3 cellular contexts compared by ENCODE assay signal in the genomic region with DNA sequence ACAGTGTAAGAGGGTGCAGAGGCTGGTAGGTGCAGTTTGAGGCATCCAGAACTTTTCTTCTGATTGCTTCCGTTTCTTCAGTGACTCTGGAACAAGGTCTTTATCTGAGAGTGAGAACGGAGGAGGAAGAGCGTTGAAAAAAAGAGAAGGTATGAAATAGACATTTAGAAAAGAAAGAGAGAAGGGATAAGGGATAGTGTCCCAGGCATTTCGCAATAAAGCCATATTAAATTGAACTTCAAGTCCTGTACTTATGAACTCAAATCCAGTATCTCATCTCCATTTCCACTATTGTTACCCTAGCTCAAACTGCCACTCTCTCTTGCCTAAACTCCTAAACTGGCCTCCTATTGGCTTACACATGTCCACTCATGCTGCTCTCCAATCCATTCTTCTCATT.
A peak's percentile ranks its signal among the peaks of the same experiment; 100 is the strongest.
TF ChIP-seq lines count a peak whose summit lies in the region.

No MANE protein-coding gene starts in this region.

TF ChIP-seq in A549, 52 proteins besides CTCF, POLR2A, EP300 and RAD21:
- TF ChIP-seq CEBPB (IDR thresholded peaks at IDR 0.05) (peak; percentile 30 to 39; a peak in 2 of 4 replicates), ESRRA (IDR thresholded peaks at IDR 0.05; ENCODE audit: borderline replicate concordance, low read length) (no peak), GATA3 (IDR thresholded peaks at IDR 0.05; ENCODE audit: borderline replicate concordance) (no peak)

TF ChIP-seq in IMR-90, 13 proteins besides CTCF, POLR2A, EP300 and RAD21:
- TF ChIP-seq CEBPB (IDR thresholded peaks at IDR 0.05; ENCODE audit: low read depth, low read length) = peak; percentile 42; the same call in 1 of the 2 replicates
- TF ChIP-seq SMC3 (IDR thresholded peaks at IDR 0.05; ENCODE audit: low read depth, low read length) = no peak
TF ChIP-seq in IMR-90: peak in this region for 1.

TF ChIP-seq in H1, 55 proteins besides CTCF, POLR2A, EP300 and RAD21:
- TF ChIP-seq HDAC2 (IDR thresholded peaks at IDR 0.05; ENCODE audit: borderline replicate concordance in 1 of 2, low read depth in 2 of 2, low read length in 2 of 2) (no peak), ASH2L (IDR thresholded peaks at IDR 0.05; ENCODE audit: low read length) (no peak), CEBPB (IDR thresholded peaks at IDR 0.05; ENCODE audit: low read depth, low read length) (peak; percentile 8; the same call in 1 of the 2 replicates), POU5F1 (IDR thresholded peaks at IDR 0.05; ENCODE audit: low read depth, low read length) (no peak)
- TF ChIP-seq, protein P1, sequence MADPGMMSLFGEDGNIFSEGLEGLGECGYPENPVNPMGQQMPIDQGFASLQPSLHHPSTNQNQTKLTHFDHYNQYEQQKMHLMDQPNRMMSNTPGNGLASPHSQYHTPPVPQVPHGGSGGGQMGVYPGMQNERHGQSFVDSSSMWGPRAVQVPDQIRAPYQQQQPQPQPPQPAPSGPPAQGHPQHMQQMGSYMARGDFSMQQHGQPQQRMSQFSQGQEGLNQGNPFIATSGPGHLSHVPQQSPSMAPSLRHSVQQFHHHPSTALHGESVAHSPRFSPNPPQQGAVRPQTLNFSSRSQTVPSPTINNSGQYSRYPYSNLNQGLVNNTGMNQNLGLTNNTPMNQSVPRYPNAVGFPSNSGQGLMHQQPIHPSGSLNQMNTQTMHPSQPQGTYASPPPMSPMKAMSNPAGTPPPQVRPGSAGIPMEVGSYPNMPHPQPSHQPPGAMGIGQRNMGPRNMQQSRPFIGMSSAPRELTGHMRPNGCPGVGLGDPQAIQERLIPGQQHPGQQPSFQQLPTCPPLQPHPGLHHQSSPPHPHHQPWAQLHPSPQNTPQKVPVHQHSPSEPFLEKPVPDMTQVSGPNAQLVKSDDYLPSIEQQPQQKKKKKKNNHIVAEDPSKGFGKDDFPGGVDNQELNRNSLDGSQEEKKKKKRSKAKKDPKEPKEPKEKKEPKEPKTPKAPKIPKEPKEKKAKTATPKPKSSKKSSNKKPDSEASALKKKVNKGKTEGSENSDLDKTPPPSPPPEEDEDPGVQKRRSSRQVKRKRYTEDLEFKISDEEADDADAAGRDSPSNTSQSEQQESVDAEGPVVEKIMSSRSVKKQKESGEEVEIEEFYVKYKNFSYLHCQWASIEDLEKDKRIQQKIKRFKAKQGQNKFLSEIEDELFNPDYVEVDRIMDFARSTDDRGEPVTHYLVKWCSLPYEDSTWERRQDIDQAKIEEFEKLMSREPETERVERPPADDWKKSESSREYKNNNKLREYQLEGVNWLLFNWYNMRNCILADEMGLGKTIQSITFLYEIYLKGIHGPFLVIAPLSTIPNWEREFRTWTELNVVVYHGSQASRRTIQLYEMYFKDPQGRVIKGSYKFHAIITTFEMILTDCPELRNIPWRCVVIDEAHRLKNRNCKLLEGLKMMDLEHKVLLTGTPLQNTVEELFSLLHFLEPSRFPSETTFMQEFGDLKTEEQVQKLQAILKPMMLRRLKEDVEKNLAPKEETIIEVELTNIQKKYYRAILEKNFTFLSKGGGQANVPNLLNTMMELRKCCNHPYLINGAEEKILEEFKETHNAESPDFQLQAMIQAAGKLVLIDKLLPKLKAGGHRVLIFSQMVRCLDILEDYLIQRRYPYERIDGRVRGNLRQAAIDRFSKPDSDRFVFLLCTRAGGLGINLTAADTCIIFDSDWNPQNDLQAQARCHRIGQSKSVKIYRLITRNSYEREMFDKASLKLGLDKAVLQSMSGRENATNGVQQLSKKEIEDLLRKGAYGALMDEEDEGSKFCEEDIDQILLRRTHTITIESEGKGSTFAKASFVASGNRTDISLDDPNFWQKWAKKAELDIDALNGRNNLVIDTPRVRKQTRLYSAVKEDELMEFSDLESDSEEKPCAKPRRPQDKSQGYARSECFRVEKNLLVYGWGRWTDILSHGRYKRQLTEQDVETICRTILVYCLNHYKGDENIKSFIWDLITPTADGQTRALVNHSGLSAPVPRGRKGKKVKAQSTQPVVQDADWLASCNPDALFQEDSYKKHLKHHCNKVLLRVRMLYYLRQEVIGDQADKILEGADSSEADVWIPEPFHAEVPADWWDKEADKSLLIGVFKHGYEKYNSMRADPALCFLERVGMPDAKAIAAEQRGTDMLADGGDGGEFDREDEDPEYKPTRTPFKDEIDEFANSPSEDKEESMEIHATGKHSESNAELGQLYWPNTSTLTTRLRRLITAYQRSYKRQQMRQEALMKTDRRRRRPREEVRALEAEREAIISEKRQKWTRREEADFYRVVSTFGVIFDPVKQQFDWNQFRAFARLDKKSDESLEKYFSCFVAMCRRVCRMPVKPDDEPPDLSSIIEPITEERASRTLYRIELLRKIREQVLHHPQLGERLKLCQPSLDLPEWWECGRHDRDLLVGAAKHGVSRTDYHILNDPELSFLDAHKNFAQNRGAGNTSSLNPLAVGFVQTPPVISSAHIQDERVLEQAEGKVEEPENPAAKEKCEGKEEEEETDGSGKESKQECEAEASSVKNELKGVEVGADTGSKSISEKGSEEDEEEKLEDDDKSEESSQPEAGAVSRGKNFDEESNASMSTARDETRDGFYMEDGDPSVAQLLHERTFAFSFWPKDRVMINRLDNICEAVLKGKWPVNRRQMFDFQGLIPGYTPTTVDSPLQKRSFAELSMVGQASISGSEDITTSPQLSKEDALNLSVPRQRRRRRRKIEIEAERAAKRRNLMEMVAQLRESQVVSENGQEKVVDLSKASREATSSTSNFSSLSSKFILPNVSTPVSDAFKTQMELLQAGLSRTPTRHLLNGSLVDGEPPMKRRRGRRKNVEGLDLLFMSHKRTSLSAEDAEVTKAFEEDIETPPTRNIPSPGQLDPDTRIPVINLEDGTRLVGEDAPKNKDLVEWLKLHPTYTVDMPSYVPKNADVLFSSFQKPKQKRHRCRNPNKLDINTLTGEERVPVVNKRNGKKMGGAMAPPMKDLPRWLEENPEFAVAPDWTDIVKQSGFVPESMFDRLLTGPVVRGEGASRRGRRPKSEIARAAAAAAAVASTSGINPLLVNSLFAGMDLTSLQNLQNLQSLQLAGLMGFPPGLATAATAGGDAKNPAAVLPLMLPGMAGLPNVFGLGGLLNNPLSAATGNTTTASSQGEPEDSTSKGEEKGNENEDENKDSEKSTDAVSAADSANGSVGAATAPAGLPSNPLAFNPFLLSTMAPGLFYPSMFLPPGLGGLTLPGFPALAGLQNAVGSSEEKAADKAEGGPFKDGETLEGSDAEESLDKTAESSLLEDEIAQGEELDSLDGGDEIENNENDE (IDR thresholded peaks at IDR 0.05; ENCODE audit: insufficient replicate concordance, low read length) = no peak
